In genomic region chr2:181304011-181304844, GRCh38 we compare ENCODE assay signal across 9 cellular contexts.
DNase-seq lines count a peak whose midpoint lies in the region; ATAC-seq and TF ChIP-seq lines count a peak whose summit lies in the region.
"Had no signal": no experiment of that assay in that cellular context is flagged by ENCODE, and none has a peak within 500 bp of the region (broad histone marks: within the 10 kb centered on the region; RNA-seq: fewer than 3 reads in every experiment).

No MANE protein-coding gene starts in this region.

- no peaks in the 10 kb centered on the region for H3K9me3 ChIP-seq in neutrophil

- H3K36me3 Mint-ChIP-seq in mesothelial cell of epicardium: no peaks in the 10 kb centered on the region

- H3K9me3 Mint-ChIP-seq in mesothelial cell of epicardium: peaks cover 7% of the 10 kb centered on the region

- no peak overlapping the region for H3K4me3 Mint-ChIP-seq in mesothelial cell of epicardium

- H3K4me1 ChIP-seq in neutrophil (ENCODE audit: control insufficient read depth in 1 of 2, insufficient read depth in 1 of 2, low read depth in 1 of 2, low read length in 1 of 2): peaks cover 58 to 67% of the 10 kb centered on the region in 2 experiments

- DNase-seq in NK-92 treated with Interleukin-12 subunit alpha and Interleukin-12 subunit beta, amount 100 ng/mL, for 24 hours (lab: John Stamatoyannopoulos, UW): peak; percentile 12
- no peak for DNase-seq in NK-92 (lab: John Stamatoyannopoulos, UW; ENCODE audit: unreplicated experiment)
- DNase-seq in SKM-1 (lab: John Stamatoyannopoulos, UW; ENCODE audit: unreplicated experiment): peak; percentile 68
- DNase-seq in mesothelial cell of epicardium (ENCODE audit: low spot score in 2 of 2, unreplicated experiment in 2 of 2): no peak
- DNase-seq in HuH-7 (ENCODE audit: low spot score): no peak
- no peak for DNase-seq in NCI-H2227 (lab: John Stamatoyannopoulos, UW; ENCODE audit: unreplicated experiment)
- DNase-seq: glutamatergic neuron had no signal

- no peaks in the 10 kb centered on the region for H3K27me3 Mint-ChIP-seq in mesothelial cell of epicardium (ENCODE audit: low read depth)

- H3K27me3 ChIP-seq in neutrophil: no peaks in the 10 kb centered on the region

- TF ChIP-seq CTCF in neutrophil (IDR thresholded peaks at IDR 0.05) (no peak), mesothelial cell of epicardium (IDR thresholded peaks at IDR 0.05; ENCODE audit: unreplicated experiment) (no peak)

- peak; percentile 28 for ATAC-seq in HG02981 (IDR thresholded peaks at IDR 0.05; ENCODE audit: unreplicated experiment)

- H3K27ac ChIP-seq in neutrophil: peak overlapping the region; percentile 69

- peaks cover 8% of the 10 kb centered on the region for H3K4me1 Mint-ChIP-seq in mesothelial cell of epicardium

- no peak overlapping the region for H3K4me3 ChIP-seq in neutrophil (ENCODE audit: low read depth in 1 of 2, low read length in 1 of 2)

- no peaks in the 10 kb centered on the region for H3K36me3 ChIP-seq in neutrophil

- H3K27ac Mint-ChIP-seq in mesothelial cell of epicardium: no peak overlapping the region

Comparison
In these comparisons a context has a peak if more than half of its experiments do, and no peak if none do; other contexts are left out.
1. DNase-seq: peak in NK-92 treated with Interleukin-12 subunit alpha and Interleukin-12 subunit beta, amount 100 ng/mL, for 24 hours (single experiment) and SKM-1 (single experiment); none in NK-92 (single experiment), mesothelial cell of epicardium (0 of 2), HuH-7 (single experiment) and NCI-H2227 (single experiment).